ENCODE assay signal across 19 cellular contexts in genomic region chr10:113689574-113689973, GRCh38. TPM values are rescaled to one million over a fixed set of nuclear protein-coding genes. Genes with fewer than 3 reads are reported as not detected.
A peak's percentile ranks its signal among the peaks of the same experiment; 100 is the strongest.
DNase-seq lines count a peak whose midpoint lies in the region; ATAC-seq and FAIRE-seq lines count a peak whose summit lies in the region.
"Had no signal": no experiment of that assay in that cellular context is flagged by ENCODE, and none has a peak within 500 bp of the region (broad histone marks: within the 10 kb centered on the region; RNA-seq: fewer than 3 reads in every experiment).

No MANE protein-coding gene starts in this region.

- FAIRE-seq in GM19239 (lab: Jason Lieb, UNC) = no peak

- peaks cover 23% of the 10 kb centered on the region for H3K4me1 Mint-ChIP-seq in T-helper 2 cell treated with Interferon-gamma antibody and Interleukin-4, amounts not matched to agents 5 μg/mL and 100 μg/mL, for 36 hours (ENCODE audit: low read depth)
- H3K4me1 Mint-ChIP-seq in CD4-positive, CD25-positive, alpha-beta regulatory T cell = peaks cover 27 to 35% (median 30%) of the 10 kb centered on the region in 4 donors
- peaks cover 58% of the 10 kb centered on the region for H3K4me1 Mint-ChIP-seq in central memory CD8-positive, alpha-beta T cell
- H3K4me1 Mint-ChIP-seq in stimulated activated memory B cell treated with anti-CD40 and anti-IgM and Interleukin-4, amounts not matched to agents 10 μg/mL and 1 μg/mL and 100 μg/mL, for 72 hours = peaks cover 35% of the 10 kb centered on the region

- ATAC-seq in CD4-positive, CD25-positive, alpha-beta regulatory T cell (ENCODE audit: low read depth in 2 of 2) = no peak
- ATAC-seq in central memory CD8-positive, alpha-beta T cell (replicated peaks; ENCODE audit: extremely low read depth, poor library complexity, severe bottlenecking) = no peak
- ATAC-seq in stimulated activated memory B cell treated with anti-CD40 and anti-IgM and Interleukin-4, amounts not matched to agents 10 μg/mL and 1 μg/mL and 100 μg/mL, for 72 hours = no peak
- no peak for ATAC-seq in HG03342 (IDR thresholded peaks at IDR 0.05; ENCODE audit: unreplicated experiment)
- ATAC-seq: CD8-positive, alpha-beta T cell; PC-3 had no signal

- H3K27me3 Mint-ChIP-seq in T-helper 2 cell treated with Interferon-gamma antibody and Interleukin-4, amounts not matched to agents 5 μg/mL and 100 μg/mL, for 36 hours (ENCODE audit: low read depth) = no peaks in the 10 kb centered on the region
- no peaks in the 10 kb centered on the region for H3K27me3 Mint-ChIP-seq in CD4-positive, CD25-positive, alpha-beta regulatory T cell
- H3K27me3 Mint-ChIP-seq in central memory CD8-positive, alpha-beta T cell = no peaks in the 10 kb centered on the region
- no peaks in the 10 kb centered on the region for H3K27me3 Mint-ChIP-seq in stimulated activated memory B cell treated with anti-CD40 and anti-IgM and Interleukin-4, amounts not matched to agents 10 μg/mL and 1 μg/mL and 100 μg/mL, for 72 hours

- peak overlapping the region; percentile 62 for H3K4me3 ChIP-seq in CD4-positive, CD25-positive, alpha-beta regulatory T cell (ENCODE audit: low read depth, low read length)

- H3K9me3 ChIP-seq in CD4-positive, CD25-positive, alpha-beta regulatory T cell (ENCODE audit: control insufficient read depth in 2 of 2, low read length in 2 of 2) = peaks cover 44 to 49% of the 10 kb centered on the region in 2 experiments
- peaks cover 60% of the 10 kb centered on the region for H3K9me3 ChIP-seq in KOPT-K1 (ENCODE audit: insufficient read depth, low read length, poor library complexity, severe bottlenecking)
- H3K9me3 ChIP-seq: BE2C had no signal

- no peak overlapping the region for H3K27ac ChIP-seq in CD4-positive, CD25-positive, alpha-beta regulatory T cell (ENCODE audit: insufficient read depth, low read length, poor library complexity, severe bottlenecking)
- H3K27ac ChIP-seq in KOPT-K1 (ENCODE audit: low read depth, low read length, poor library complexity, severe bottlenecking) = peak overlapping the region; percentile 53

- H3K36me3 ChIP-seq in CD4-positive, CD25-positive, alpha-beta regulatory T cell (ENCODE audit: control insufficient read depth, insufficient read depth, low read length) = peaks cover 33% of the 10 kb centered on the region
- peaks cover 29% of the 10 kb centered on the region for H3K36me3 ChIP-seq in KOPT-K1 (ENCODE audit: insufficient read depth, low read length)

- H3K4me3 Mint-ChIP-seq in T-helper 2 cell treated with Interferon-gamma antibody and Interleukin-4, amounts not matched to agents 5 μg/mL and 100 μg/mL, for 36 hours = peak overlapping the region; percentile 58
- H3K4me3 Mint-ChIP-seq in CD4-positive, CD25-positive, alpha-beta regulatory T cell = peak overlapping the region in 2 of 4 donors; percentile 29 to 70
- H3K4me3 Mint-ChIP-seq in central memory CD8-positive, alpha-beta T cell = peak overlapping the region; percentile 57
- no peak overlapping the region for H3K4me3 Mint-ChIP-seq in stimulated activated memory B cell treated with anti-CD40 and anti-IgM and Interleukin-4, amounts not matched to agents 10 μg/mL and 1 μg/mL and 100 μg/mL, for 72 hours

- peak overlapping the region; percentile 64 for H3K27ac Mint-ChIP-seq in T-helper 2 cell treated with Interferon-gamma antibody and Interleukin-4, amounts not matched to agents 5 μg/mL and 100 μg/mL, for 36 hours
- no peak overlapping the region for H3K27ac Mint-ChIP-seq in CD4-positive, CD25-positive, alpha-beta regulatory T cell
- peak overlapping the region; percentile 91 for H3K27ac Mint-ChIP-seq in central memory CD8-positive, alpha-beta T cell (ENCODE audit: low read depth)
- H3K27ac Mint-ChIP-seq in stimulated activated memory B cell treated with anti-CD40 and anti-IgM and Interleukin-4, amounts not matched to agents 10 μg/mL and 1 μg/mL and 100 μg/mL, for 72 hours = no peak overlapping the region

- H3K4me1 ChIP-seq in CD4-positive, CD25-positive, alpha-beta regulatory T cell (ENCODE audit: control insufficient read depth, insufficient read depth, low read length, poor library complexity, severe bottlenecking) = no peaks in the 10 kb centered on the region
- H3K4me1 ChIP-seq: BE2C had no signal

- DNase-seq in T-helper 2 cell treated with Interferon-gamma antibody and Interleukin-4, amounts not matched to agents 5 μg/mL and 100 μg/mL, for 36 hours (ENCODE audit: low spot score) = no peak
- no peak for DNase-seq in T-helper 2 cell
- no peak for DNase-seq in CD4-positive, CD25-positive, alpha-beta regulatory T cell
- no peak for DNase-seq in central memory CD8-positive, alpha-beta T cell (ENCODE audit: low spot score in 2 of 2)
- no peak for DNase-seq in GM19239 (ENCODE audit: insufficient read length, low spot score)
- DNase-seq: 8988T; BE2C; CD8-positive, alpha-beta T cell; DMS79 treated with DMSO at 0.1 percent for 48 hours; GOT3; NCI-H1048; NCI-H1436 treated with DMSO at 0.1 percent for 48 hours; NCI-H2081; NCI-H748 treated with DMSO at 0.1 percent for 48 hours; PC-3 had no signal

- peaks cover 75% of the 10 kb centered on the region for H3K9me3 Mint-ChIP-seq in T-helper 2 cell treated with Interferon-gamma antibody and Interleukin-4, amounts not matched to agents 5 μg/mL and 100 μg/mL, for 36 hours
- H3K9me3 Mint-ChIP-seq in CD4-positive, CD25-positive, alpha-beta regulatory T cell = peaks cover 2 to 73% (median 19%) of the 10 kb centered on the region in 7 donors
- H3K9me3 Mint-ChIP-seq in central memory CD8-positive, alpha-beta T cell = peaks cover 32% of the 10 kb centered on the region
- H3K9me3 Mint-ChIP-seq in stimulated activated memory B cell treated with anti-CD40 and anti-IgM and Interleukin-4, amounts not matched to agents 10 μg/mL and 1 μg/mL and 100 μg/mL, for 72 hours = peaks cover 35% of the 10 kb centered on the region

- H3K27me3 ChIP-seq in CD4-positive, CD25-positive, alpha-beta regulatory T cell (ENCODE audit: control insufficient read depth, insufficient read depth, low read length) = no peaks in the 10 kb centered on the region
- H3K27me3 ChIP-seq: BE2C had no signal

- peaks cover 80% of the 10 kb centered on the region for H3K36me3 Mint-ChIP-seq in T-helper 2 cell treated with Interferon-gamma antibody and Interleukin-4, amounts not matched to agents 5 μg/mL and 100 μg/mL, for 36 hours (ENCODE audit: low read depth)
- H3K36me3 Mint-ChIP-seq in CD4-positive, CD25-positive, alpha-beta regulatory T cell = peaks cover 59% of the 10 kb centered on the region
- peaks cover 9% of the 10 kb centered on the region for H3K36me3 Mint-ChIP-seq in central memory CD8-positive, alpha-beta T cell (ENCODE audit: insufficient read depth)
- peaks cover 94% of the 10 kb centered on the region for H3K36me3 Mint-ChIP-seq in stimulated activated memory B cell treated with anti-CD40 and anti-IgM and Interleukin-4, amounts not matched to agents 10 μg/mL and 1 μg/mL and 100 μg/mL, for 72 hours

RNA-seq across cellular contexts. Expression of gene CASP7, which starts 9.9 kb away (rescaled TPM):
- total RNA-seq in CD4-positive, CD25-positive, alpha-beta regulatory T cell = 13.5 TPM
- polyA plus RNA-seq in CD4-positive, CD25-positive, alpha-beta regulatory T cell = 10 to 100 TPM; 11.1 to 24.2 (median 22.3) TPM

RNA-seq across cellular contexts. Expression of gene NRAP, which starts 25.7 kb away (rescaled TPM):
- total RNA-seq in CD4-positive, CD25-positive, alpha-beta regulatory T cell = not detected
- polyA plus RNA-seq in CD4-positive, CD25-positive, alpha-beta regulatory T cell = not detected
- total RNA-seq: CD8-positive, alpha-beta T cell; G401; PC-3 had no signal

Comparison
In these comparisons a context has a peak if more than half of its experiments do, and no peak if none do; other contexts are left out.
1. H3K27ac Mint-ChIP-seq: peak in T-helper 2 cell treated with Interferon-gamma antibody and Interleukin-4, amounts not matched to agents 5 μg/mL and 100 μg/mL, for 36 hours (single experiment) and central memory CD8-positive, alpha-beta T cell (single experiment); none in CD4-positive, CD25-positive, alpha-beta regulatory T cell (0 of 3) and stimulated activated memory B cell treated with anti-CD40 and anti-IgM and Interleukin-4, amounts not matched to agents 10 μg/mL and 1 μg/mL and 100 μg/mL, for 72 hours (single experiment).